Comparison of ENCODE assay signal across 1 cellular context in genomic region chr22:45974498-45974897, GRCh38.
TF ChIP-seq lines count a peak whose summit lies in the region.

No MANE protein-coding gene starts in this region.

TF ChIP-seq in HCT116, 20 proteins besides CTCF, POLR2A, EP300 and RAD21 (continued from another document):
- TF ChIP-seq REST (IDR thresholded peaks at IDR 0.05; ENCODE audit: low read depth) (no peak), POLR2AphosphoS5 (IDR thresholded peaks at IDR 0.05; ENCODE audit: low read depth, low read length) (no peak), FOSL1 (IDR thresholded peaks at IDR 0.05; ENCODE audit: low read depth) (no peak), SRF (IDR thresholded peaks at IDR 0.05; ENCODE audit: low read depth) (no peak), JUND (IDR thresholded peaks at IDR 0.05) (no peak), TCF7L2 (IDR thresholded peaks at IDR 0.05; ENCODE audit: borderline replicate concordance, extremely low read depth, insufficient read depth, insufficient read length) (no peak), YY1 (IDR thresholded peaks at IDR 0.05; ENCODE audit: extremely low read depth, insufficient replicate concordance, low read depth, low read length) (no peak), ZBTB33 (IDR thresholded peaks at IDR 0.05; ENCODE audit: extremely low read depth, insufficient replicate concordance, low read length) (no peak), EZH2phosphoT487 (IDR thresholded peaks at IDR 0.05; ENCODE audit: borderline replicate concordance) (no peak), ELF1 (IDR thresholded peaks at IDR 0.05; ENCODE audit: borderline replicate concordance, low read depth) (no peak), CBX3 (IDR thresholded peaks at IDR 0.05; ENCODE audit: low read depth) (no peak), CEBPB (IDR thresholded peaks at IDR 0.05; ENCODE audit: low read depth) (no peak), ZFX (IDR thresholded peaks at IDR 0.05) (no peak)
- TF ChIP-seq, protein P1, sequence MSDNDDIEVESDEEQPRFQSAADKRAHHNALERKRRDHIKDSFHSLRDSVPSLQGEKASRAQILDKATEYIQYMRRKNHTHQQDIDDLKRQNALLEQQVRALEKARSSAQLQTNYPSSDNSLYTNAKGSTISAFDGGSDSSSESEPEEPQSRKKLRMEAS (IDR thresholded peaks at IDR 0.05), result no peak
